Comparison of ENCODE assay signal across 1 cellular context in the genomic region with DNA sequence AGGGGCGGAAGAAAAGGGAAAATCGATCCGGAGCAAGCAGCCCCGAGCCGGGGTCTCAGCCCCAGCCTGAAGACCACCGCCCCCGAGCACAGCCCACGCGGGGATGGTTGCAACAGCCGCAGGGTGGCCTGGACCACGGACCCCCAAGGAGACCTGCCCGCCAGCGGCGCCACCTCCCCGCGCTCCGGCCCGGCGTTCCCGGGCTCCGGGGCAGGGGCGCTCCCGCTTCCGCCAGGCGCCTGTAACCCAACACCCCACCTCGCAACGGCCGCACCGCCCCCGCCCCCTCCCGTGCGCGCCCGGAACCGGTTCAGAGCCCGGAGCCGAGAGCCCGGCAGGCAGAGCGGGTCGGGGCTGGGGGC.
TF ChIP-seq lines count a peak whose summit lies in the region.

No MANE protein-coding gene starts in this region.

TF ChIP-seq in HepG2, 621 proteins besides CTCF, POLR2A, EP300 and RAD21 (continued from another document and continues in another):
- TF ChIP-seq, protein P1, sequence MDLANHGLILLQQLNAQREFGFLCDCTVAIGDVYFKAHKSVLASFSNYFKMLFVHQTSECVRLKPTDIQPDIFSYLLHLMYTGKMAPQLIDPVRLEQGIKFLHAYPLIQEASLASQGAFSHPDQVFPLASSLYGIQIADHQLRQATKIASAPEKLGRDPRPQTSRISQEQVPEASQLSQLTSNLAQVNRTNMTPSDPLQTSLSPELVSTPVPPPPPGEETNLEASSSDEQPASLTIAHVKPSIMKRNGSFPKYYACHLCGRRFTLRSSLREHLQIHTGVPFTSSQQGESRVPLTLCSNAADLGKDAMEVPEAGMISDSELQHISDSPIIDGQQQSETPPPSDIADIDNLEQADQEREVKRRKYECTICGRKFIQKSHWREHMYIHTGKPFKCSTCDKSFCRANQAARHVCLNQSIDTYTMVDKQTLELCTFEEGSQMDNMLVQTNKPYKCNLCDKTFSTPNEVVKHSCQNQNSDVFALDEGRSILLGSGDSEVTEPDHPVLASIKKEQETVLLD (CRISPR knock-in tag; IDR thresholded peaks at IDR 0.05; ENCODE audit: low read depth): no peak
- peak; percentile 38; the same call in 1 of the 2 replicates for TF ChIP-seq PHF8 (CRISPR knock-in tag; IDR thresholded peaks at IDR 0.05)
- no peak for TF ChIP-seq CHCHD3 (CRISPR knock-in tag; IDR thresholded peaks at IDR 0.05)
- no peak for TF ChIP-seq IKZF4 (CRISPR knock-in tag; IDR thresholded peaks at IDR 0.05; ENCODE audit: borderline replicate concordance, low read depth, not compliant biosample characterization)
- no peak for TF ChIP-seq ZNF644 (CRISPR knock-in tag; IDR thresholded peaks at IDR 0.05; ENCODE audit: low read depth)
- TF ChIP-seq ATAD3A (CRISPR knock-in tag; IDR thresholded peaks at IDR 0.05): no peak
- no peak for TF ChIP-seq GLI4 (CRISPR knock-in tag; IDR thresholded peaks at IDR 0.05; ENCODE audit: borderline replicate concordance)
- TF ChIP-seq ZNF543 (CRISPR knock-in tag; IDR thresholded peaks at IDR 0.05): no peak
- TF ChIP-seq SETDB1 (CRISPR knock-in tag; IDR thresholded peaks at IDR 0.05; ENCODE audit: borderline replicate concordance): no peak
- no peak for TF ChIP-seq IRX3 (CRISPR knock-in tag; IDR thresholded peaks at IDR 0.05; ENCODE audit: borderline replicate concordance, low read depth)
- TF ChIP-seq ZNF563 (CRISPR knock-in tag; IDR thresholded peaks at IDR 0.05): no peak
- no peak for TF ChIP-seq NKX3-1 (CRISPR knock-in tag; IDR thresholded peaks at IDR 0.05)
- no peak for TF ChIP-seq ZNF44 (CRISPR knock-in tag; IDR thresholded peaks at IDR 0.05)
- TF ChIP-seq ZSCAN30 (CRISPR knock-in tag; IDR thresholded peaks at IDR 0.05): no peak
- TF ChIP-seq MYNN (CRISPR knock-in tag; IDR thresholded peaks at IDR 0.05; ENCODE audit: low read depth): no peak
- TF ChIP-seq SP1 (IDR thresholded peaks at IDR 0.05): no peak
- no peak for TF ChIP-seq SP1 (CRISPR knock-in tag; IDR thresholded peaks at IDR 0.05)
- TF ChIP-seq GFI1 (CRISPR knock-in tag; IDR thresholded peaks at IDR 0.05; ENCODE audit: borderline replicate concordance): no peak
- TF ChIP-seq ZNF343 (CRISPR knock-in tag; IDR thresholded peaks at IDR 0.05): no peak
- no peak for TF ChIP-seq ZNF282 (IDR thresholded peaks at IDR 0.05; ENCODE audit: partially characterized antibody)
- TF ChIP-seq ZBTB3 (CRISPR knock-in tag; IDR thresholded peaks at IDR 0.05; ENCODE audit: borderline replicate concordance, low read depth): 0 out of 2 replicates have a peak, but pooled peaks have one; percentile 6
- TF ChIP-seq BRD4 (CRISPR knock-in tag; IDR thresholded peaks at IDR 0.05): 0 out of 2 replicates have a peak, but pooled peaks have one; percentile 2
- TF ChIP-seq IRF2 (CRISPR knock-in tag; IDR thresholded peaks at IDR 0.05): no peak
- TF ChIP-seq KDM5A (IDR thresholded peaks at IDR 0.05; ENCODE audit: borderline replicate concordance, low read length): no peak
- no peak for TF ChIP-seq HOXD1 (CRISPR knock-in tag; IDR thresholded peaks at IDR 0.05)
- TF ChIP-seq, protein P2, sequence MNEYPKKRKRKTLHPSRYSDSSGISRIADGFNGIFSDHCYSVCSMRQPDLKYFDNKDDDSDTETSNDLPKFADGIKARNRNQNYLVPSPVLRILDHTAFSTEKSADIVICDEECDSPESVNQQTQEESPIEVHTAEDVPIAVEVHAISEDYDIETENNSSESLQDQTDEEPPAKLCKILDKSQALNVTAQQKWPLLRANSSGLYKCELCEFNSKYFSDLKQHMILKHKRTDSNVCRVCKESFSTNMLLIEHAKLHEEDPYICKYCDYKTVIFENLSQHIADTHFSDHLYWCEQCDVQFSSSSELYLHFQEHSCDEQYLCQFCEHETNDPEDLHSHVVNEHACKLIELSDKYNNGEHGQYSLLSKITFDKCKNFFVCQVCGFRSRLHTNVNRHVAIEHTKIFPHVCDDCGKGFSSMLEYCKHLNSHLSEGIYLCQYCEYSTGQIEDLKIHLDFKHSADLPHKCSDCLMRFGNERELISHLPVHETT (CRISPR knock-in tag; conservative IDR thresholded peaks at IDR 0.05): 0 out of 2 replicates have a peak, but pooled peaks have one; percentile 42
- TF ChIP-seq ZNF776 (CRISPR knock-in tag; IDR thresholded peaks at IDR 0.05): no peak
- TF ChIP-seq ZNF160 (CRISPR knock-in tag; IDR thresholded peaks at IDR 0.05): no peak
- TF ChIP-seq, protein P3, sequence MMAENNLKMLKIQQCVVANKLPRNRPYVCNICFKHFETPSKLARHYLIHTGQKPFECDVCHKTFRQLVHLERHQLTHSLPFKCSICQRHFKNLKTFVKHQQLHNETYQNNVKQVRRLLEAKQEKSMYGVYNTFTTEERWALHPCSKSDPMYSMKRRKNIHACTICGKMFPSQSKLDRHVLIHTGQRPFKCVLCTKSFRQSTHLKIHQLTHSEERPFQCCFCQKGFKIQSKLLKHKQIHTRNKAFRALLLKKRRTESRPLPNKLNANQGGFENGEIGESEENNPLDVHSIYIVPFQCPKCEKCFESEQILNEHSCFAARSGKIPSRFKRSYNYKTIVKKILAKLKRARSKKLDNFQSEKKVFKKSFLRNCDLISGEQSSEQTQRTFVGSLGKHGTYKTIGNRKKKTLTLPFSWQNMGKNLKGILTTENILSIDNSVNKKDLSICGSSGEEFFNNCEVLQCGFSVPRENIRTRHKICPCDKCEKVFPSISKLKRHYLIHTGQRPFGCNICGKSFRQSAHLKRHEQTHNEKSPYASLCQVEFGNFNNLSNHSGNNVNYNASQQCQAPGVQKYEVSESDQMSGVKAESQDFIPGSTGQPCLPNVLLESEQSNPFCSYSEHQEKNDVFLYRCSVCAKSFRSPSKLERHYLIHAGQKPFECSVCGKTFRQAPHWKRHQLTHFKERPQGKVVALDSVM (CRISPR knock-in tag; IDR thresholded peaks at IDR 0.05): no peak
- TF ChIP-seq PITX1 (CRISPR knock-in tag; IDR thresholded peaks at IDR 0.05): no peak
- TF ChIP-seq, protein P4, sequence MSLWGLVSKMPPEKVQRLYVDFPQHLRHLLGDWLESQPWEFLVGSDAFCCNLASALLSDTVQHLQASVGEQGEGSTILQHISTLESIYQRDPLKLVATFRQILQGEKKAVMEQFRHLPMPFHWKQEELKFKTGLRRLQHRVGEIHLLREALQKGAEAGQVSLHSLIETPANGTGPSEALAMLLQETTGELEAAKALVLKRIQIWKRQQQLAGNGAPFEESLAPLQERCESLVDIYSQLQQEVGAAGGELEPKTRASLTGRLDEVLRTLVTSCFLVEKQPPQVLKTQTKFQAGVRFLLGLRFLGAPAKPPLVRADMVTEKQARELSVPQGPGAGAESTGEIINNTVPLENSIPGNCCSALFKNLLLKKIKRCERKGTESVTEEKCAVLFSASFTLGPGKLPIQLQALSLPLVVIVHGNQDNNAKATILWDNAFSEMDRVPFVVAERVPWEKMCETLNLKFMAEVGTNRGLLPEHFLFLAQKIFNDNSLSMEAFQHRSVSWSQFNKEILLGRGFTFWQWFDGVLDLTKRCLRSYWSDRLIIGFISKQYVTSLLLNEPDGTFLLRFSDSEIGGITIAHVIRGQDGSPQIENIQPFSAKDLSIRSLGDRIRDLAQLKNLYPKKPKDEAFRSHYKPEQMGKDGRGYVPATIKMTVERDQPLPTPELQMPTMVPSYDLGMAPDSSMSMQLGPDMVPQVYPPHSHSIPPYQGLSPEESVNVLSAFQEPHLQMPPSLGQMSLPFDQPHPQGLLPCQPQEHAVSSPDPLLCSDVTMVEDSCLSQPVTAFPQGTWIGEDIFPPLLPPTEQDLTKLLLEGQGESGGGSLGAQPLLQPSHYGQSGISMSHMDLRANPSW (CRISPR knock-in tag; IDR thresholded peaks at IDR 0.05; ENCODE audit: borderline replicate concordance): no peak
- no peak for TF ChIP-seq ZEB1 (IDR thresholded peaks at IDR 0.05; ENCODE audit: insufficient replicate concordance, low read depth)
- TF ChIP-seq, protein P5, sequence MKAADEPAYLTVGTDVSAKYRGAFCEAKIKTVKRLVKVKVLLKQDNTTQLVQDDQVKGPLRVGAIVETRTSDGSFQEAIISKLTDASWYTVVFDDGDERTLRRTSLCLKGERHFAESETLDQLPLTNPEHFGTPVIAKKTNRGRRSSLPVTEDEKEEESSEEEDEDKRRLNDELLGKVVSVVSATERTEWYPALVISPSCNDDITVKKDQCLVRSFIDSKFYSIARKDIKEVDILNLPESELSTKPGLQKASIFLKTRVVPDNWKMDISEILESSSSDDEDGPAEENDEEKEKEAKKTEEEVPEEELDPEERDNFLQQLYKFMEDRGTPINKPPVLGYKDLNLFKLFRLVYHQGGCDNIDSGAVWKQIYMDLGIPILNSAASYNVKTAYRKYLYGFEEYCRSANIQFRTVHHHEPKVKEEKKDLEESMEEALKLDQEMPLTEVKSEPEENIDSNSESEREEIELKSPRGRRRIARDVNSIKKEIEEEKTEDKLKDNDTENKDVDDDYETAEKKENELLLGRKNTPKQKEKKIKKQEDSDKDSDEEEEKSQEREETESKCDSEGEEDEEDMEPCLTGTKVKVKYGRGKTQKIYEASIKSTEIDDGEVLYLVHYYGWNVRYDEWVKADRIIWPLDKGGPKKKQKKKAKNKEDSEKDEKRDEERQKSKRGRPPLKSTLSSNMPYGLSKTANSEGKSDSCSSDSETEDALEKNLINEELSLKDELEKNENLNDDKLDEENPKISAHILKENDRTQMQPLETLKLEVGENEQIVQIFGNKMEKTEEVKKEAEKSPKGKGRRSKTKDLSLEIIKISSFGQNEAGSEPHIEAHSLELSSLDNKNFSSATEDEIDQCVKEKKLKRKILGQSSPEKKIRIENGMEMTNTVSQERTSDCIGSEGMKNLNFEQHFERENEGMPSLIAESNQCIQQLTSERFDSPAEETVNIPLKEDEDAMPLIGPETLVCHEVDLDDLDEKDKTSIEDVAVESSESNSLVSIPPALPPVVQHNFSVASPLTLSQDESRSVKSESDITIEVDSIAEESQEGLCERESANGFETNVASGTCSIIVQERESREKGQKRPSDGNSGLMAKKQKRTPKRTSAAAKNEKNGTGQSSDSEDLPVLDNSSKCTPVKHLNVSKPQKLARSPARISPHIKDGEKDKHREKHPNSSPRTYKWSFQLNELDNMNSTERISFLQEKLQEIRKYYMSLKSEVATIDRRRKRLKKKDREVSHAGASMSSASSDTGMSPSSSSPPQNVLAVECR (CRISPR knock-in tag; IDR thresholded peaks at IDR 0.05; ENCODE audit: borderline replicate concordance): peak; percentile 53
- TF ChIP-seq ZFYVE20 (CRISPR knock-in tag; IDR thresholded peaks at IDR 0.05; ENCODE audit: borderline replicate concordance, low read depth): no peak
- TF ChIP-seq, protein P6, sequence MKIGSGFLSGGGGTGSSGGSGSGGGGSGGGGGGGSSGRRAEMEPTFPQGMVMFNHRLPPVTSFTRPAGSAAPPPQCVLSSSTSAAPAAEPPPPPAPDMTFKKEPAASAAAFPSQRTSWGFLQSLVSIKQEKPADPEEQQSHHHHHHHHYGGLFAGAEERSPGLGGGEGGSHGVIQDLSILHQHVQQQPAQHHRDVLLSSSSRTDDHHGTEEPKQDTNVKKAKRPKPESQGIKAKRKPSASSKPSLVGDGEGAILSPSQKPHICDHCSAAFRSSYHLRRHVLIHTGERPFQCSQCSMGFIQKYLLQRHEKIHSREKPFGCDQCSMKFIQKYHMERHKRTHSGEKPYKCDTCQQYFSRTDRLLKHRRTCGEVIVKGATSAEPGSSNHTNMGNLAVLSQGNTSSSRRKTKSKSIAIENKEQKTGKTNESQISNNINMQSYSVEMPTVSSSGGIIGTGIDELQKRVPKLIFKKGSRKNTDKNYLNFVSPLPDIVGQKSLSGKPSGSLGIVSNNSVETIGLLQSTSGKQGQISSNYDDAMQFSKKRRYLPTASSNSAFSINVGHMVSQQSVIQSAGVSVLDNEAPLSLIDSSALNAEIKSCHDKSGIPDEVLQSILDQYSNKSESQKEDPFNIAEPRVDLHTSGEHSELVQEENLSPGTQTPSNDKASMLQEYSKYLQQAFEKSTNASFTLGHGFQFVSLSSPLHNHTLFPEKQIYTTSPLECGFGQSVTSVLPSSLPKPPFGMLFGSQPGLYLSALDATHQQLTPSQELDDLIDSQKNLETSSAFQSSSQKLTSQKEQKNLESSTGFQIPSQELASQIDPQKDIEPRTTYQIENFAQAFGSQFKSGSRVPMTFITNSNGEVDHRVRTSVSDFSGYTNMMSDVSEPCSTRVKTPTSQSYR (CRISPR knock-in tag; IDR thresholded peaks at IDR 0.05; ENCODE audit: borderline replicate concordance): peak; percentile 8; the same call in 1 of the 2 replicates
- peak; percentile 54; the same call in 1 of the 2 replicates for TF ChIP-seq HDAC1 (CRISPR knock-in tag; IDR thresholded peaks at IDR 0.05)
- 0 out of 2 replicates have a peak, but pooled peaks have one; percentile 27 for TF ChIP-seq ZNF83 (CRISPR knock-in tag; IDR thresholded peaks at IDR 0.05; ENCODE audit: borderline replicate concordance)
- TF ChIP-seq TRIM24 (CRISPR knock-in tag; IDR thresholded peaks at IDR 0.05): no peak
- TF ChIP-seq, protein P7, sequence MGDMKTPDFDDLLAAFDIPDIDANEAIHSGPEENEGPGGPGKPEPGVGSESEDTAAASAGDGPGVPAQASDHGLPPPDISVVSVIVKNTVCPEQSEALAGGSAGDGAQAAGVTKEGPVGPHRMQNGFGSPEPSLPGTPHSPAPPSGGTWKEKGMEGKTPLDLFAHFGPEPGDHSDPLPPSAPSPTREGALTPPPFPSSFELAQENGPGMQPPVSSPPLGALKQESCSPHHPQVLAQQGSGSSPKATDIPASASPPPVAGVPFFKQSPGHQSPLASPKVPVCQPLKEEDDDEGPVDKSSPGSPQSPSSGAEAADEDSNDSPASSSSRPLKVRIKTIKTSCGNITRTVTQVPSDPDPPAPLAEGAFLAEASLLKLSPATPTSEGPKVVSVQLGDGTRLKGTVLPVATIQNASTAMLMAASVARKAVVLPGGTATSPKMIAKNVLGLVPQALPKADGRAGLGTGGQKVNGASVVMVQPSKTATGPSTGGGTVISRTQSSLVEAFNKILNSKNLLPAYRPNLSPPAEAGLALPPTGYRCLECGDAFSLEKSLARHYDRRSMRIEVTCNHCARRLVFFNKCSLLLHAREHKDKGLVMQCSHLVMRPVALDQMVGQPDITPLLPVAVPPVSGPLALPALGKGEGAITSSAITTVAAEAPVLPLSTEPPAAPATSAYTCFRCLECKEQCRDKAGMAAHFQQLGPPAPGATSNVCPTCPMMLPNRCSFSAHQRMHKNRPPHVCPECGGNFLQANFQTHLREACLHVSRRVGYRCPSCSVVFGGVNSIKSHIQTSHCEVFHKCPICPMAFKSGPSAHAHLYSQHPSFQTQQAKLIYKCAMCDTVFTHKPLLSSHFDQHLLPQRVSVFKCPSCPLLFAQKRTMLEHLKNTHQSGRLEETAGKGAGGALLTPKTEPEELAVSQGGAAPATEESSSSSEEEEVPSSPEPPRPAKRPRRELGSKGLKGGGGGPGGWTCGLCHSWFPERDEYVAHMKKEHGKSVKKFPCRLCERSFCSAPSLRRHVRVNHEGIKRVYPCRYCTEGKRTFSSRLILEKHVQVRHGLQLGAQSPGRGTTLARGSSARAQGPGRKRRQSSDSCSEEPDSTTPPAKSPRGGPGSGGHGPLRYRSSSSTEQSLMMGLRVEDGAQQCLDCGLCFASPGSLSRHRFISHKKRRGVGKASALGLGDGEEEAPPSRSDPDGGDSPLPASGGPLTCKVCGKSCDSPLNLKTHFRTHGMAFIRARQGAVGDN (CRISPR knock-in tag; IDR thresholded peaks at IDR 0.05): no peak
- no peak for TF ChIP-seq ZNF20 (CRISPR knock-in tag; IDR thresholded peaks at IDR 0.05)
- TF ChIP-seq KAT8 (CRISPR knock-in tag; IDR thresholded peaks at IDR 0.05): no peak
- TF ChIP-seq ZNF615 (CRISPR knock-in tag; IDR thresholded peaks at IDR 0.05; ENCODE audit: borderline replicate concordance): no peak
- TF ChIP-seq, protein P8, sequence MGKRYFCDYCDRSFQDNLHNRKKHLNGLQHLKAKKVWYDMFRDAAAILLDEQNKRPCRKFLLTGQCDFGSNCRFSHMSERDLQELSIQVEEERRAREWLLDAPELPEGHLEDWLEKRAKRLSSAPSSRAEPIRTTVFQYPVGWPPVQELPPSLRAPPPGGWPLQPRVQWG (CRISPR knock-in tag; IDR thresholded peaks at IDR 0.05; ENCODE audit: borderline replicate concordance, low read depth): no peak
- TF ChIP-seq KDM2A (CRISPR knock-in tag; IDR thresholded peaks at IDR 0.05; ENCODE audit: borderline replicate concordance, low read depth): 0 out of 2 replicates have a peak, but pooled peaks have one; percentile 3
